ENCODE assay signal across 26 cellular contexts in the genomic region with DNA sequence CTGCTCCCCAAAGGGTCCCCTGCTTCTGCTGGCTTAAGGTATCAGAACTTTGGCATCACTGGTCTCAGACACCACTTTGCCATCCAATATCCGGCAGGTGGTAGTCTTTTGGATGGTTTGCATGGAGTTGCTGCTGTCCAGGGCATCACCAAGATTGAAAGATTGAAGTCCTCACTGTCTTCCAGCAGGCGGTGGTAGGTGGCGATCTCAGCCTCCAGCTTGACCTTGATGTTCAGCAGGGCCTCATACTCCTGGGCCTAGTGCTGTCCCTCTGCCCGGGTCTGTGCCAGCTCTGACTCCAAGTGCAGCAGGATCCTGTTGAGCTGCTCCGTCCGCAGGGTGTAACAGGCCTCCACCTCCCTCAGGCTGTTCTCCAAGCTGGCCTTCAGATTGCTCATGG. TPM values are rescaled to one million over a fixed set of nuclear protein-coding genes. Genes with fewer than 3 reads are reported as not detected.
DNase-seq lines count a peak whose midpoint lies in the region; ATAC-seq, FAIRE-seq and TF ChIP-seq lines count a peak whose summit lies in the region.
"Had no signal": no experiment of that assay in that cellular context is flagged by ENCODE, and none has a peak within 500 bp of the region (broad histone marks: within the 10 kb centered on the region; RNA-seq: fewer than 3 reads in every experiment).

No MANE protein-coding gene starts in this region.

- H3K4me3 ChIP-seq in HepG2 (replicated peaks in 1 of 3; ENCODE audit: insufficient read depth in 1 of 3, low read depth in 2 of 3, low read length in 3 of 3) (no peak overlapping the region), right lobe of liver (no peak overlapping the region), body of pancreas (no peak overlapping the region), neural progenitor cell (no peak overlapping the region)
- H3K4me3 ChIP-seq: A549; BLaER1 treated with 17β-estradiol and CSF1 and Interleukin-3, amounts not matched to agents 10 nM and 100 nM; HAP-1 had no signal

- no peaks in the 10 kb centered on the region for H3K9me3 ChIP-seq in HepG2 (ENCODE audit: low read length)
- no peaks in the 10 kb centered on the region for H3K9me3 ChIP-seq in right lobe of liver
- H3K9me3 ChIP-seq in body of pancreas, result no peaks in the 10 kb centered on the region
- no peaks in the 10 kb centered on the region for H3K9me3 ChIP-seq in neural progenitor cell (ENCODE audit: low read depth)
- H3K9me3 ChIP-seq: A549, BE2C, HAP-1 had no signal

- TF ChIP-seq RAD21 in HepG2 (CRISPR knock-in tag; IDR thresholded peaks at IDR 0.05), result no peak

- H2AFZ ChIP-seq in HepG2 (ENCODE audit: low read length) (no peak overlapping the region), neural progenitor cell (replicated peaks) (no peak overlapping the region)

- no peak for TF ChIP-seq POLR2A in HepG2 (IDR thresholded peaks at IDR 0.05; ENCODE audit: insufficient read depth in 1 of 2, low read depth in 2 of 2, low read length in 2 of 2)
- TF ChIP-seq POLR2A in right lobe of liver (IDR thresholded peaks at IDR 0.05), result no peak
- TF ChIP-seq POLR2A in body of pancreas (IDR thresholded peaks at IDR 0.05), result no peak

- no TSS peak for BruUV-seq in HepG2 (replicated peaks; lab: Mats Ljungman, UMichigan)

- in situ Hi-C loops in HepG2 (cut with HindIII; ENCODE audit: extremely low pct_ligation_motif_present, low pct_unique_long_range_greater_than_20kb), result no loop called here

- CTCF ChIA-PET in HepG2 (lab: Yijun Ruan, JAX; ENCODE audit: low intra/inter-chr PET ratio, low total read pairs), result no interaction called here

- 47% methylated on average over 5 of the region's 6 CpGs for WGBS in HepG2 (ENCODE audit: low lambda C conversion rate)
- WGBS in right lobe of liver (ENCODE audit: insufficient coverage, low coverage, low lambda C conversion rate, missing lambda C conversion rate), result no CpG with 5 or more reads among the region's 6 CpGs
- 61 to 69% methylated on average over 5 of the region's 6 CpGs for WGBS in body of pancreas, 2 donors

- H3K27ac ChIP-seq in HepG2 (ENCODE audit: extremely low read length, insufficient read depth, low read length), result no peak overlapping the region
- no peak overlapping the region for H3K27ac ChIP-seq in right lobe of liver
- H3K27ac ChIP-seq in body of pancreas, result no peak overlapping the region
- no peak overlapping the region for H3K27ac ChIP-seq in neural progenitor cell
- H3K27ac ChIP-seq: A549; BLaER1 treated with 17β-estradiol and CSF1 and Interleukin-3, amounts not matched to agents 10 nM and 100 nM had no signal

- H3K27me3 ChIP-seq in HepG2 (ENCODE audit: control insufficient read depth in 1 of 2, insufficient read depth in 2 of 2, low read length in 2 of 2) (no peaks in the 10 kb centered on the region; a peak in 1 of 5 replicates), right lobe of liver (no peaks in the 10 kb centered on the region), body of pancreas (no peaks in the 10 kb centered on the region), neural progenitor cell (no peaks in the 10 kb centered on the region)
- H3K27me3 ChIP-seq: BE2C had no signal

- peaks cover 30% of the 10 kb centered on the region for H3K4me1 Mint-ChIP-seq in neural progenitor cell
- H3K4me1 Mint-ChIP-seq in activated T-cell treated with anti-CD3 and anti-CD28 coated beads, Interleukin-2, amount 50 U/mL, for 24 hours (ENCODE audit: low read depth), result peaks cover 23% of the 10 kb centered on the region

- H4K20me1 ChIP-seq in HepG2 (ENCODE audit: insufficient read depth, low read length) (no peaks in the 10 kb centered on the region), neural progenitor cell (ENCODE audit: low read depth) (no peaks in the 10 kb centered on the region)

- POLR2A ChIA-PET in HepG2 (lab: Yijun Ruan, JAX), result no interaction called here

- no peak for FAIRE-seq in HepG2 (lab: Jason Lieb, UNC)
- peak; percentile 56 for FAIRE-seq in urothelium cell line (lab: Jason Lieb, UNC)
- FAIRE-seq: A549, D721Med, GM18507, H54 had no signal

- TF ChIP-seq CTCF in HepG2 (CRISPR knock-in tag; IDR thresholded peaks at IDR 0.05), result no peak; the same call in 1 of the 2 replicates
- TF ChIP-seq CTCF in right lobe of liver (IDR thresholded peaks at IDR 0.05), result no peak
- TF ChIP-seq CTCF in body of pancreas (IDR thresholded peaks at IDR 0.05), result peak in 1 of 7 experiments; percentile 30
- no peak for TF ChIP-seq CTCF in neural progenitor cell (IDR thresholded peaks at IDR 0.05)

- no peak overlapping the region for H3K4me2 ChIP-seq in HepG2 (ENCODE audit: low read depth, low read length)
- H3K4me2 ChIP-seq in neural progenitor cell, result no peak overlapping the region
- H3K4me2 ChIP-seq: A549; BLaER1 treated with 17β-estradiol and CSF1 and Interleukin-3, amounts not matched to agents 10 nM and 100 nM had no signal

- intact Hi-C loops in HepG2 (cut with micrococcal nuclease; ENCODE audit: unreplicated experiment), result no loop called here
- intact Hi-C loops in right lobe of liver (cut with DNase I), result no loop called here
- intact Hi-C loops in body of pancreas (cut with DNase I), result no loop called here

- peaks cover 7% of the 10 kb centered on the region for H3K9me3 Mint-ChIP-seq in neural progenitor cell
- H3K9me3 Mint-ChIP-seq in activated T-cell treated with anti-CD3 and anti-CD28 coated beads, Interleukin-2, amount 50 U/mL, for 24 hours, result no peaks in the 10 kb centered on the region
- H3K9me3 Mint-ChIP-seq: CD4-positive, alpha-beta T cell; HFFc6 had no signal

- peak overlapping the region; percentile 21 for H3K27ac Mint-ChIP-seq in neural progenitor cell
- no peak overlapping the region for H3K27ac Mint-ChIP-seq in activated T-cell treated with anti-CD3 and anti-CD28 coated beads, Interleukin-2, amount 50 U/mL, for 24 hours
- H3K27ac Mint-ChIP-seq: CD14-positive monocyte; CD4-positive, alpha-beta T cell; HFFc6 had no signal

- no peak overlapping the region for H3K4me3 Mint-ChIP-seq in neural progenitor cell
- H3K4me3 Mint-ChIP-seq in activated T-cell treated with anti-CD3 and anti-CD28 coated beads, Interleukin-2, amount 50 U/mL, for 24 hours, result no peak overlapping the region
- H3K4me3 Mint-ChIP-seq: CD4-positive, alpha-beta T cell; CD8-positive, alpha-beta memory T cell; HFFc6 had no signal

- DNase-seq in HepG2 (ENCODE audit: low spot score) (no peak), right lobe of liver (no peak), body of pancreas (peak in 3 of 4 donors; percentile 38 to 57 (median 40)), neural progenitor cell (ENCODE audit: low spot score) (no peak), urothelium cell line (ENCODE audit: low spot score) (no peak), superior temporal gyrus (ENCODE audit: extremely low spot score) (no peak)
- DNase-seq in activated T-cell treated with anti-CD3 and anti-CD28 coated beads, Interleukin-2, amount 50 U/mL, for 24 hours, result no peak
- DNase-seq: 8988T; ACHN; AML-193; BE2C; CD4-positive, alpha-beta T cell; CD8-positive, alpha-beta memory T cell; DMS 273 treated with DMSO at 0.1 percent for 48 hours; DMS79 treated with DMSO at 0.1 percent for 48 hours; GF-D8; GOT3; HFFc6 had no signal

- H3K36me3 ChIP-seq in HepG2 (replicated peaks in 1 of 2; ENCODE audit: control insufficient read depth in 1 of 2, insufficient read depth in 2 of 2, low read length in 2 of 2) (no peaks in the 10 kb centered on the region), right lobe of liver (no peaks in the 10 kb centered on the region), body of pancreas (replicated peaks in 1 of 2; ENCODE audit: insufficient read depth in 1 of 2, low read depth in 2 of 2) (no peaks in the 10 kb centered on the region), neural progenitor cell (no peaks in the 10 kb centered on the region)
- H3K36me3 ChIP-seq: BE2C; BLaER1 treated with 17β-estradiol and CSF1 and Interleukin-3, amounts not matched to agents 10 nM and 100 nM; HAP-1 had no signal

- no peaks in the 10 kb centered on the region for H3K36me3 Mint-ChIP-seq in neural progenitor cell
- no peaks in the 10 kb centered on the region for H3K36me3 Mint-ChIP-seq in activated T-cell treated with anti-CD3 and anti-CD28 coated beads, Interleukin-2, amount 50 U/mL, for 24 hours (ENCODE audit: low read depth)
- H3K36me3 Mint-ChIP-seq: CD14-positive monocyte; CD8-positive, alpha-beta memory T cell had no signal

- H3K79me2 ChIP-seq in HepG2 (ENCODE audit: insufficient read depth, low read length) (no peaks in the 10 kb centered on the region), neural progenitor cell (ENCODE audit: low read depth) (no peaks in the 10 kb centered on the region)

- ATAC-seq in HepG2, result no peak
- no peak for ATAC-seq in right lobe of liver
- no peak for ATAC-seq in body of pancreas
- no peak for ATAC-seq in GM18858 (IDR thresholded peaks at IDR 0.05; ENCODE audit: unreplicated experiment)
- ATAC-seq: A549 had no signal

- TF ChIP-seq EP300 in HepG2 (IDR thresholded peaks at IDR 0.05; ENCODE audit: low read depth in 2 of 2, low read length in 2 of 2), result no peak
- TF ChIP-seq EP300 in HepG2 (CRISPR knock-in tag; IDR thresholded peaks at IDR 0.05; ENCODE audit: borderline replicate concordance), result no peak

- no peaks in the 10 kb centered on the region for H3K27me3 Mint-ChIP-seq in neural progenitor cell (ENCODE audit: insufficient read depth, low read depth)
- H3K27me3 Mint-ChIP-seq in activated T-cell treated with anti-CD3 and anti-CD28 coated beads, Interleukin-2, amount 50 U/mL, for 24 hours, result peaks cover 78% of the 10 kb centered on the region

- H3K4me1 ChIP-seq in HepG2 (ENCODE audit: insufficient read depth, low read length) (peaks cover 45% of the 10 kb centered on the region), right lobe of liver (no peaks in the 10 kb centered on the region), body of pancreas (no peaks in the 10 kb centered on the region), neural progenitor cell (no peaks in the 10 kb centered on the region)
- H3K4me1 ChIP-seq: A549, BE2C, HAP-1 had no signal

- H3K9ac ChIP-seq in HepG2 (ENCODE audit: insufficient read depth, low read depth, low read length) (no peak overlapping the region), neural progenitor cell (no peak overlapping the region)
- H3K9ac ChIP-seq: BLaER1 treated with 17β-estradiol and CSF1 and Interleukin-3, amounts not matched to agents 10 nM and 100 nM had no signal

- no peaks in the 10 kb centered on the region for H3F3A ChIP-seq in neural progenitor cell (ENCODE audit: low read depth)

RNA-seq across cellular contexts. Expression of a gene that starts 43.0 kb away (rescaled TPM):
- total RNA-seq in HepG2 (2016; rRNA removed; fragmentation: Illumina TruSeq; extraction: Trizol) (111 and 137 TPM in 2 replicates), right lobe of liver (10 to 100 TPM; 20.0 to 84.0 (median 44.2) TPM), body of pancreas (10 to 100 TPM; 35.9 to 75.5 TPM), neural progenitor cell (ENCODE audit: low replicate concordance) (126 and 136 TPM in 2 replicates)
- 41.1 and 45.0 TPM in 2 replicates for total RNA-seq in HepG2 (2016; cell fraction: cytosol; rRNA removed; fragmentation: Illumina TruSeq; extraction: Trizol; ENCODE audit: low read depth)
- total RNA-seq in HepG2 (2016; cell fraction: insoluble cytoplasmic fraction; rRNA removed; fragmentation: Illumina TruSeq; extraction: Trizol), result 112 and 128 TPM in 2 replicates
- 135 and 146 TPM in 2 replicates for total RNA-seq in HepG2 (2016; cell fraction: membrane; rRNA removed; fragmentation: Illumina TruSeq; extraction: Trizol)
- 77.2 and 97.2 TPM in 2 replicates for total RNA-seq in HepG2 (2016; cell fraction: nucleus; rRNA removed; fragmentation: Illumina TruSeq; extraction: Trizol)
- 51.5 and 69.6 TPM in 2 replicates for polyA plus RNA-seq in HepG2 (2011; rRNA removed)
- 33.3 and 54.1 TPM in 2 replicates for polyA plus RNA-seq in HepG2 (2011; cell fraction: cytosol; rRNA removed)
- polyA plus RNA-seq in HepG2 (2011; cell fraction: nucleus; rRNA removed), result 8.5 and 10.8 TPM in 2 replicates
- 77.6 and 101 TPM in 2 replicates for polyA plus RNA-seq in HepG2 (2012)
- 47.9 and 49.9 TPM in 2 replicates for polyA plus RNA-seq in HepG2 (2016; cell fraction: cytosol; fragmentation: Illumina TruSeq; extraction: Trizol; ENCODE audit: low read depth)
- polyA plus RNA-seq in HepG2 (2016; cell fraction: insoluble cytoplasmic fraction; fragmentation: Illumina TruSeq; extraction: Trizol; ENCODE audit: low read depth), result 138 and 141 TPM in 2 replicates
- polyA plus RNA-seq in HepG2 (2016; cell fraction: membrane; fragmentation: Illumina TruSeq; extraction: Trizol; ENCODE audit: low read depth), result 128 and 149 TPM in 2 replicates
- polyA plus RNA-seq in HepG2 (2016; cell fraction: nucleus; fragmentation: Illumina TruSeq; extraction: Trizol; ENCODE audit: insufficient read depth, low read depth), result 144 and 149 TPM in 2 replicates
- polyA minus RNA-seq in HepG2 (2011; rRNA and poly(A)+ RNA removed; ENCODE audit: low replicate concordance), result 95.5 and 159 TPM in 2 replicates
- polyA minus RNA-seq in HepG2 (2011; cell fraction: cytosol; rRNA and poly(A)+ RNA removed), result 39.8 and 45.1 TPM in 2 replicates
- 13.3 and 17.7 TPM in 2 replicates for polyA minus RNA-seq in HepG2 (2011; cell fraction: nucleus; rRNA and poly(A)+ RNA removed)

RNA-seq across cellular contexts. Expression of a gene that starts 59.3 kb away (rescaled TPM):
- total RNA-seq in HepG2 (2016; rRNA removed; fragmentation: Illumina TruSeq; extraction: Trizol) (23.4 and 28.0 TPM in 2 replicates), right lobe of liver (10 to 100 TPM; 20.6 to 29.6 (median 26.1) TPM), body of pancreas (10 to 100 TPM; 37.9 to 42.2 TPM), neural progenitor cell (ENCODE audit: low replicate concordance) (25.7 and 68.2 TPM in 2 replicates)
- 49.6 and 59.0 TPM in 2 replicates for total RNA-seq in HepG2 (2016; cell fraction: cytosol; rRNA removed; fragmentation: Illumina TruSeq; extraction: Trizol; ENCODE audit: low read depth)
- total RNA-seq in HepG2 (2016; cell fraction: insoluble cytoplasmic fraction; rRNA removed; fragmentation: Illumina TruSeq; extraction: Trizol), result 22.8 and 29.8 TPM in 2 replicates
- total RNA-seq in HepG2 (2016; cell fraction: membrane; rRNA removed; fragmentation: Illumina TruSeq; extraction: Trizol), result 51.8 and 54.0 TPM in 2 replicates
- 22.4 and 24.3 TPM in 2 replicates for total RNA-seq in HepG2 (2016; cell fraction: nucleus; rRNA removed; fragmentation: Illumina TruSeq; extraction: Trizol)
- 33.9 and 37.8 TPM in 2 replicates for polyA plus RNA-seq in HepG2 (2011; rRNA removed)
- 23.5 and 23.7 TPM in 2 replicates for polyA plus RNA-seq in HepG2 (2011; cell fraction: cytosol; rRNA removed)
- 39.0 and 42.0 TPM in 2 replicates for polyA plus RNA-seq in HepG2 (2011; cell fraction: nucleus; rRNA removed)
- polyA plus RNA-seq in HepG2 (2012), result 22.5 and 25.6 TPM in 2 replicates
- polyA plus RNA-seq in HepG2 (2016; cell fraction: cytosol; fragmentation: Illumina TruSeq; extraction: Trizol; ENCODE audit: low read depth), result 50.1 and 61.3 TPM in 2 replicates
- polyA plus RNA-seq in HepG2 (2016; cell fraction: insoluble cytoplasmic fraction; fragmentation: Illumina TruSeq; extraction: Trizol; ENCODE audit: low read depth), result 21.7 and 23.6 TPM in 2 replicates
- polyA plus RNA-seq in HepG2 (2016; cell fraction: membrane; fragmentation: Illumina TruSeq; extraction: Trizol; ENCODE audit: low read depth), result 44.5 and 49.9 TPM in 2 replicates
- polyA plus RNA-seq in HepG2 (2016; cell fraction: nucleus; fragmentation: Illumina TruSeq; extraction: Trizol; ENCODE audit: insufficient read depth, low read depth), result 39.5 and 42.9 TPM in 2 replicates
- 13.0 and 13.9 TPM in 2 replicates for polyA minus RNA-seq in HepG2 (2011; rRNA and poly(A)+ RNA removed; ENCODE audit: low replicate concordance)
- 5.7 and 7.1 TPM in 2 replicates for polyA minus RNA-seq in HepG2 (2011; cell fraction: cytosol; rRNA and poly(A)+ RNA removed)
- 14.9 and 18.4 TPM in 2 replicates for polyA minus RNA-seq in HepG2 (2011; cell fraction: nucleus; rRNA and poly(A)+ RNA removed)

RNA-seq across cellular contexts. Expression of a gene that starts 59.5 kb away (rescaled TPM):
- total RNA-seq in HepG2 (2016; rRNA removed; fragmentation: Illumina TruSeq; extraction: Trizol), result 17.5 and 18.7 TPM in 2 replicates
- 3.0 and 3.3 TPM in 2 replicates for total RNA-seq in HepG2 (2016; cell fraction: cytosol; rRNA removed; fragmentation: Illumina TruSeq; extraction: Trizol; ENCODE audit: low read depth)
- total RNA-seq in HepG2 (2016; cell fraction: insoluble cytoplasmic fraction; rRNA removed; fragmentation: Illumina TruSeq; extraction: Trizol), result 17.6 and 18.0 TPM in 2 replicates
- 10.3 and 13.6 TPM in 2 replicates for total RNA-seq in HepG2 (2016; cell fraction: membrane; rRNA removed; fragmentation: Illumina TruSeq; extraction: Trizol)
- total RNA-seq in HepG2 (2016; cell fraction: nucleus; rRNA removed; fragmentation: Illumina TruSeq; extraction: Trizol), result 10.7 and 12.2 TPM in 2 replicates
- polyA plus RNA-seq in HepG2 (2011; rRNA removed), result 40.6 and 42.8 TPM in 2 replicates
- 26.7 and 28.6 TPM in 2 replicates for polyA plus RNA-seq in HepG2 (2011; cell fraction: cytosol; rRNA removed)
- 42.5 and 48.1 TPM in 2 replicates for polyA plus RNA-seq in HepG2 (2011; cell fraction: nucleus; rRNA removed)
- 16.3 and 24.4 TPM in 2 replicates for polyA plus RNA-seq in HepG2 (2012)
- 3.2 and 5.3 TPM in 2 replicates for polyA plus RNA-seq in HepG2 (2016; cell fraction: cytosol; fragmentation: Illumina TruSeq; extraction: Trizol; ENCODE audit: low read depth)
- polyA plus RNA-seq in HepG2 (2016; cell fraction: insoluble cytoplasmic fraction; fragmentation: Illumina TruSeq; extraction: Trizol; ENCODE audit: low read depth), result 18.4 and 21.2 TPM in 2 replicates
- 8.2 and 8.8 TPM in 2 replicates for polyA plus RNA-seq in HepG2 (2016; cell fraction: membrane; fragmentation: Illumina TruSeq; extraction: Trizol; ENCODE audit: low read depth)
- polyA plus RNA-seq in HepG2 (2016; cell fraction: nucleus; fragmentation: Illumina TruSeq; extraction: Trizol; ENCODE audit: insufficient read depth, low read depth), result 17.9 and 19.3 TPM in 2 replicates
- 67.1 and 165 TPM in 2 replicates for polyA minus RNA-seq in HepG2 (2011; rRNA and poly(A)+ RNA removed; ENCODE audit: low replicate concordance)
- polyA minus RNA-seq in HepG2 (2011; cell fraction: cytosol; rRNA and poly(A)+ RNA removed), result 30.3 and 32.2 TPM in 2 replicates
- polyA minus RNA-seq in HepG2 (2011; cell fraction: nucleus; rRNA and poly(A)+ RNA removed), result 20.6 and 26.7 TPM in 2 replicates
- 10 to 100 TPM; 32.3 to 87.6 (median 38.2) TPM for total RNA-seq in right lobe of liver
- 10 to 100 TPM; 15.2 to 15.8 TPM for total RNA-seq in body of pancreas
- total RNA-seq in neural progenitor cell (ENCODE audit: low replicate concordance), result 13.7 and 18.6 TPM in 2 replicates

Comparison
In these comparisons a context has a peak if more than half of its experiments do, and no peak if none do; other contexts are left out.
1. DNase-seq: peak in body of pancreas (3 of 4); none in HepG2 (single experiment), right lobe of liver (0 of 3), neural progenitor cell (single experiment), urothelium cell line (single experiment), activated T-cell treated with anti-CD3 and anti-CD28 coated beads, Interleukin-2, amount 50 U/mL, for 24 hours (single experiment) and superior temporal gyrus (single experiment).